10 cellular contexts compared by ENCODE assay signal in the genomic region with DNA sequence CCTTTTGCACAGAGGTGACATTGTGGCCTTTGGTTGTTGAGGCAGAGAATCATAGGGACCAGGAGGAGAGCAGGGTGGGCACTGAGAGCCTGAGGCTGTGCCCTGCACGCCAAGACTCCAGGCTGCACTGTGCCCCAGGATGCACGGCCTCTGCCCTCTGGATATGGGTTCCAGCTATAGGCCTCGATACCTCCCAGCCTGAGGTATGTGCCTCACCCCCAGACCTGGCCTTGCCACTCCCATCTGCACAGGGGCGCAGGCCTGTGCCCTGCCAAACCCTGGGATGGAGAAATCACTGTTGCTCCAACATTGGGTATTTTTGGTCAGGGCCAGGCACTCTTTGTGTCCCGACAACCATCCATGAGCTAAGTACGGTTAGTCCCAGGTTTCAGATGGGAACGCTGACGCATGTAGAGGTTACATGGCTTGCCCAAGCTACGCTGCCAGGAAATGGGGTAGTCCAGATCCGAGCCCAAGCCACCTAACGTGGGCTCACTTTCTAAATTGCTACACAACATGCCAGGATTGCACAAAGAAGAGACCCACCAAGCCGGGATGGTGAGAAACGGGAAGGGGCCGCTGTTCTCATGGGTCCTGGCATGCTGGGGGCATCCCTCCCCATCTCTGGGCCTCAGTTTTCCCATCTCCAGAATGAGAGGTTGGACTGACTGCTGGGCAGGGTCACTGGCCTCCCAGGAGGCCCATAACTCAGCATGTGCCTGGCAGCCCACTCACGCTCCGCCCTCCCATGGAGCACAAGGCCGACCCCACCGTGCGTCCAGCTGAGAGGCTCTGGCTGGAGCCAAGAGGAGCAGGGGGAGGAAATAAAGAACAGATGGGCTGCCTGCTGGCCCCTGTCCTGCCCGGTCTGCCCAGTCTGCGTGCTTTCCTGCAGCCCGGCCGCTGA. TPM values are rescaled to one million over a fixed set of nuclear protein-coding genes. Genes with fewer than 3 reads are reported as not detected.
A peak's percentile ranks its signal among the peaks of the same experiment; 100 is the strongest.
DNase-seq lines count a peak whose midpoint lies in the region; ATAC-seq and TF ChIP-seq lines count a peak whose summit lies in the region.
"Had no signal": no experiment of that assay in that cellular context is flagged by ENCODE, and none has a peak within 500 bp of the region (broad histone marks: within the 10 kb centered on the region; RNA-seq: fewer than 3 reads in every experiment).

No MANE protein-coding gene starts in this region.

- no peaks in the 10 kb centered on the region for H3K9me3 Mint-ChIP-seq in endodermal cell
- H3K9me3 Mint-ChIP-seq: activated T-helper 1 cell treated with anti-CD3 and anti-CD28 coated beads, Interleukin-12 subunit alpha, Interleukin-12 subunit beta, Interleukin-2, Interleukin-4 antibody, amounts not matched to agents 30 ng/mL and 10 ng/mL and 1 ng/mL, durations not matched to agents 14 hours and 24 hours and 36 hours had no signal

- H3K4me3 ChIP-seq in HEK293 (ENCODE audit: low read depth, low read length) = no peak overlapping the region
- no peak overlapping the region for H3K4me3 ChIP-seq in endodermal cell (ENCODE audit: low read length)
- H3K4me3 ChIP-seq in left lung = no peak overlapping the region
- no peak overlapping the region for H3K4me3 ChIP-seq in spleen

- no peak for DNase-seq in endodermal cell
- DNase-seq in left lung = peak in 1 of 2 donors; percentile 80
- peak; percentile 87 for DNase-seq in spleen
- DNase-seq in HK-2 (ENCODE audit: unreplicated experiment) = no peak
- no peak for DNase-seq in kidney glomerular epithelial cell (lab: John Stamatoyannopoulos, UW)
- no peak for DNase-seq in SHP77 treated with DMSO at 0.1 percent for 48 hours (lab: John Stamatoyannopoulos, UW)
- DNase-seq in epidermal melanocyte (ENCODE audit: insufficient read length, low spot score) = no peak
- DNase-seq: NCI-H1048 had no signal

- no peaks in the 10 kb centered on the region for H3K9me3 ChIP-seq in HEK293 (ENCODE audit: control insufficient read depth, insufficient read depth, low read depth, low read length)
- H3K9me3 ChIP-seq in endodermal cell (ENCODE audit: control insufficient read depth, low read length) = no peaks in the 10 kb centered on the region
- H3K9me3 ChIP-seq in left lung = no peaks in the 10 kb centered on the region
- H3K9me3 ChIP-seq in spleen = no peaks in the 10 kb centered on the region

- H3K9ac ChIP-seq in endodermal cell (ENCODE audit: extremely low read depth, low read length, poor library complexity, severe bottlenecking) = no peak overlapping the region

- POLR2A ChIA-PET in HEK293 (lab: Yijun Ruan, JAX) = no interaction called here

- no peak overlapping the region for H3K4me3 Mint-ChIP-seq in endodermal cell
- H3K4me3 Mint-ChIP-seq: activated T-helper 1 cell treated with anti-CD3 and anti-CD28 coated beads, Interleukin-12 subunit alpha, Interleukin-12 subunit beta, Interleukin-2, Interleukin-4 antibody, amounts not matched to agents 30 ng/mL and 10 ng/mL and 1 ng/mL, durations not matched to agents 14 hours and 24 hours and 36 hours had no signal

- no peaks in the 10 kb centered on the region for H3K36me3 ChIP-seq in HEK293 (ENCODE audit: control insufficient read depth in 2 of 2, insufficient read depth in 1 of 2, low read length in 2 of 2)
- H3K36me3 ChIP-seq in endodermal cell (ENCODE audit: control insufficient read depth, insufficient read depth, low read length) = no peaks in the 10 kb centered on the region
- H3K36me3 ChIP-seq in left lung = no peaks in the 10 kb centered on the region
- H3K36me3 ChIP-seq in spleen = peaks cover 0 to 6% (median 0%) of the 10 kb centered on the region in 6 donors

- H3K4me1 Mint-ChIP-seq in endodermal cell = peaks cover 28% of the 10 kb centered on the region

- H3K27ac ChIP-seq in HEK293 (ENCODE audit: extremely low read depth, low read depth, low read length) = no peak overlapping the region
- H3K27ac ChIP-seq in endodermal cell (ENCODE audit: low read depth, low read length) = peak overlapping the region; percentile 32
- H3K27ac ChIP-seq in left lung = peak overlapping the region; percentile 62 to 79
- peak overlapping the region in 7 of 8 donors; percentile 2 to 92 (median 82) for H3K27ac ChIP-seq in spleen

- TF ChIP-seq CTCF in HEK293 (tag by site-specific recombination; IDR thresholded peaks at IDR 0.05) = no peak
- TF ChIP-seq CTCF in endodermal cell (conservative IDR thresholded peaks at IDR 0.05) = no peak
- no peak for TF ChIP-seq CTCF in left lung (IDR thresholded peaks at IDR 0.05)
- TF ChIP-seq CTCF in spleen (IDR thresholded peaks at IDR 0.05 in 8 of 11, conservative IDR thresholded peaks at IDR 0.05 in 3 of 11) = no peak

- no peak for TF ChIP-seq POLR2A in spleen (IDR thresholded peaks at IDR 0.05)

- H3K27me3 Mint-ChIP-seq in endodermal cell (ENCODE audit: insufficient read depth) = no peaks in the 10 kb centered on the region

- H3K4me1 ChIP-seq in HEK293 (ENCODE audit: control insufficient read depth, insufficient read depth, low read length) = peaks cover 18% of the 10 kb centered on the region
- peaks cover 14% of the 10 kb centered on the region for H3K4me1 ChIP-seq in endodermal cell (ENCODE audit: control insufficient read depth, insufficient read depth, low read length)
- H3K4me1 ChIP-seq in left lung = peaks cover 77 to 85% of the 10 kb centered on the region in 2 donors
- peaks cover 53 to 99% (median 78%) of the 10 kb centered on the region in 6 donors for H3K4me1 ChIP-seq in spleen

- H3K27me3 ChIP-seq in endodermal cell (ENCODE audit: control insufficient read depth, insufficient read depth, low read length, poor library complexity, severe bottlenecking) = no peaks in the 10 kb centered on the region
- peaks cover 0 to 16% of the 10 kb centered on the region in 2 donors for H3K27me3 ChIP-seq in left lung
- peaks cover 0 to 5% (median 0%) of the 10 kb centered on the region in 7 donors for H3K27me3 ChIP-seq in spleen (replicated peaks in 1 of 7)

- peak; percentile 4 for ATAC-seq in left lung

- intact Hi-C loops in left lung (cut with DNase I) (loop anchor here in 1 of 2 donors (5.0 kb wide), 1 partner anchor 41 kb away; no protein-coding TSS in a partner anchor), spleen (cut with DNase I; ENCODE audit: low total_unique reads) (no loop called here)

- CTCF ChIA-PET in HEK293 (lab: Yijun Ruan, JAX) = interaction anchor here (0.6 to 2.9 kb wide), 24 partner anchors 8 to 349 kb away, joined by 3 to 16 read pairs (median 4); no protein-coding TSS in a partner anchor

- H3K27ac Mint-ChIP-seq in endodermal cell = no peak overlapping the region
- H3K27ac Mint-ChIP-seq: activated T-helper 1 cell treated with anti-CD3 and anti-CD28 coated beads, Interleukin-12 subunit alpha, Interleukin-12 subunit beta, Interleukin-2, Interleukin-4 antibody, amounts not matched to agents 30 ng/mL and 10 ng/mL and 1 ng/mL, durations not matched to agents 14 hours and 24 hours and 36 hours had no signal

- no peaks in the 10 kb centered on the region for H3K36me3 Mint-ChIP-seq in endodermal cell (ENCODE audit: low read depth)

- 85% methylated on average over 10 to 23 of the region's 23 CpGs for WGBS in endodermal cell (ENCODE audit: insufficient coverage in 1 of 2, insufficient read length in 1 of 2), 2 experiments
- 52 to 76% (median 70%) methylated on average over 17 to 23 of the region's 23 CpGs for WGBS in spleen, 5 donors

TF ChIP-seq in HEK293, 187 proteins besides CTCF, POLR2A, EP300 and RAD21:
- TF ChIP-seq GLIS1 (tag by site-specific recombination; IDR thresholded peaks at IDR 0.05) (peak; percentile 67), ZIC2 (tag by site-specific recombination; IDR thresholded peaks at IDR 0.05) (peak; percentile 99), BCL11A (tag by site-specific recombination; IDR thresholded peaks at IDR 0.05; ENCODE audit: low read depth) (no peak), ZFHX2 (tag by site-specific recombination; conservative IDR thresholded peaks at IDR 0.05) (0 out of 2 replicates have a peak, but pooled peaks have one; percentile 7), ZNF473 (tag by site-specific recombination; IDR thresholded peaks at IDR 0.05) (no peak), ZNF423 (tag by site-specific recombination; IDR thresholded peaks at IDR 0.05) (peak; percentile 54; the same call in 1 of the 2 replicates), ZNF155 (tag by site-specific recombination; IDR thresholded peaks at IDR 0.05) (no peak), ZNF202 (tag by site-specific recombination; IDR thresholded peaks at IDR 0.05; ENCODE audit: borderline replicate concordance) (no peak), GLIS2 (tag by site-specific recombination; IDR thresholded peaks at IDR 0.05) (peak; percentile 35; the same call in 1 of the 2 replicates)

RNA-seq across cellular contexts. Expression of gene ZCCHC24, which starts 44.2 kb away (rescaled TPM):
- total RNA-seq in endodermal cell = 10 to 100 TPM in 1 of 2 donors, 1 to 10 TPM in 1; 7.6 to 10.7 TPM
- 11.2 TPM for polyA plus RNA-seq in endodermal cell (2013, experiment 1 of 2)
- polyA plus RNA-seq in endodermal cell (2013, experiment 2 of 2) = 11.5 TPM
- total RNA-seq in left lung = 10 to 100 TPM; 31.2 to 42.4 TPM
- 10 to 100 TPM; 12.6 to 34.1 (median 27.1) TPM for total RNA-seq in spleen
- 10 to 100 TPM in 1 of 3 donors, 1 to 10 TPM in 2; 4.9 to 11.8 (median 5.8) TPM for polyA plus RNA-seq in spleen

RNA-seq across cellular contexts. Expression of gene PPIF, which starts 54.0 kb away (rescaled TPM):
- 10 to 100 TPM; 50.4 to 51.0 TPM for total RNA-seq in endodermal cell
- polyA plus RNA-seq in endodermal cell (2013, experiment 1 of 2) = 54.6 TPM
- 46.4 TPM for polyA plus RNA-seq in endodermal cell (2013, experiment 2 of 2)
- 10 to 100 TPM; 32.9 to 75.6 TPM for total RNA-seq in left lung
- total RNA-seq in spleen = 10 to 100 TPM; 65.0 to 99.3 (median 73.2) TPM
- 10 to 100 TPM; 29.2 to 66.9 (median 33.5) TPM for polyA plus RNA-seq in spleen
